In the genomic region with DNA sequence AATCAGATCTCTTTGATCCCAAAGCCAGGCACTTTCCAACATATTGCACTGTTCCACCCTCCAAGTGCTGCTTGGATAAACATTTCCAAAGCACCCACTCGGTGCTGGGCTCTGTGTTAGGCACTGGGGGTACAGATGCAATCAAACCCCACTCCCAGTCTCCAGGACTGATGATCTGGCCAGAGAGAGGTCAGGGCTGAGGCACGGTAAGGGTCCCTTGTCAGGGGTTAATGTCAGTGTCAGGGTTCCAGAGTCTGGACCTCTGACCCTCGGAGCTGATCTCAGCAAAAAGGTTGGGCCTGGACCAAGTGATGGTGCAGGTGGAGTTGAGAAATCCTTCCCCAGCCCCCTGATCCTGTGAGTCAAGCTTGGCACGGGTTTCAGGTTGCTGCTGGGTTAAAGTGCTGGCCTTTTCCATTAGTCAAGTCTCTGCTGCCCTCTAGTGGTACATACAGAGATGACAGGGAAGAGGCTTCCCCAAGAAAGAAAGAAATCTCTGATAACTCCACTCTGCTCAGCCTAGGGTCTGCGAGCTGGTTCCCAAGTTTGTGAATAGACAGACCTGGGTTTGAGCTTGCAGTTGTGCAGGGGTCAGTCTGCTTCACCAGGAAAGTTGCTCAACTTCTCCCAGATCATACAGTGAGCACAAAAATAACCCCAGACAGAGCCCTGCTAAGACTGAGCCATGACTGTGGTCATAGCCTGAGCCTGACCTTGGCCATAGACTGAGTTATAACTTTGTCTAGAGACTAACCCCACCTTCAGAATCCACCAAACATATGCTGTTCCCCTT, we compare ENCODE assay signal across 8 cellular contexts.
A peak's percentile ranks its signal among the peaks of the same experiment; 100 is the strongest.
DNase-seq lines count a peak whose midpoint lies in the region; ATAC-seq and TF ChIP-seq lines count a peak whose summit lies in the region.

No MANE protein-coding gene starts in this region.

- ATAC-seq in GM18498 (IDR thresholded peaks at IDR 0.05; ENCODE audit: unreplicated experiment) (peak; percentile 65), gastrocnemius medialis (peak in 1 of 2 donors; percentile 71)

- TF ChIP-seq CTCF in C4-2B (conservative IDR thresholded peaks at IDR 0.05), result peak; percentile 86
- peak; percentile 35 to 84 (median 72) for TF ChIP-seq CTCF in gastrocnemius medialis (IDR thresholded peaks at IDR 0.05 in 4 of 5, conservative IDR thresholded peaks at IDR 0.05 in 1 of 5)

- intact Hi-C loops in gastrocnemius medialis (cut with DNase I; ENCODE audit: low total_unique reads), result no loop called here

- in situ Hi-C loops in gastrocnemius medialis (cut with MboI; ENCODE audit: low sequenced_read_pairs in 4 of 4), result loop anchor here in 1 of 4 donors (25.0 kb wide), 1 partner anchor 1661 kb away; no protein-coding TSS in a partner anchor

- H3K27me3 ChIP-seq in gastrocnemius medialis, result no peaks in the 10 kb centered on the region

- no peaks in the 10 kb centered on the region for H3K9me3 ChIP-seq in gastrocnemius medialis

- H3K4me1 ChIP-seq in gastrocnemius medialis, result no peaks in the 10 kb centered on the region

- H3K27ac ChIP-seq in C4-2B (no peak overlapping the region), gastrocnemius medialis (no peak overlapping the region)

- no peaks in the 10 kb centered on the region for H3K36me3 ChIP-seq in gastrocnemius medialis

- DNase-seq in HuH-7.5 (ENCODE audit: low spot score) (peak; percentile 60), OCI-M1 (lab: John Stamatoyannopoulos, UW) (peak; percentile 86), anterior cingulate cortex (lab: John Stamatoyannopoulos, UW) (peak in 34 of 58 donors; percentile 4 to 66 (median 24)), hepatic stellate cell (ENCODE audit: low spot score) (peak; percentile 63), gastrocnemius medialis (peak in 1 of 2 donors; percentile 14), mesenteric fat pad (ENCODE audit: low spot score) (no peak)

- TF ChIP-seq POLR2A in gastrocnemius medialis (IDR thresholded peaks at IDR 0.05), result no peak

- no peak overlapping the region for H3K4me3 ChIP-seq in gastrocnemius medialis
